ENCODE assay signal across 8 cellular contexts in genomic region chr12:116609715-116610114, GRCh38. TPM values are rescaled to one million over a fixed set of nuclear protein-coding genes. Genes with fewer than 3 reads are reported as not detected.
DNase-seq lines count a peak whose midpoint lies in the region; ATAC-seq and TF ChIP-seq lines count a peak whose summit lies in the region.

No MANE protein-coding gene starts in this region.

- H3K9me3 ChIP-seq in PC-9 (ENCODE audit: insufficient read depth, low read depth), result no peaks in the 10 kb centered on the region

- H3K36me3 Mint-ChIP-seq in activated T-cell treated with anti-CD3 and anti-CD28 coated beads, Interleukin-2, amount 50 U/mL, for 24 hours (ENCODE audit: low read depth), result no peaks in the 10 kb centered on the region

- peak; percentile 51; the same call in 1 of the 2 replicates for TF ChIP-seq CTCF in PC-9 (conservative IDR thresholded peaks at IDR 0.05)
- TF ChIP-seq CTCF in epithelial cell of proximal tubule (conservative IDR thresholded peaks at IDR 0.05; ENCODE audit: low read depth, low read length), result peak; percentile 55

- no peak overlapping the region for H3K27ac ChIP-seq in PC-9

- no peak for ATAC-seq in stimulated activated naive CD8-positive, alpha-beta T cell treated with anti-CD3 and anti-CD28 coated beads, Interleukin-15, amount 100 ng/mL, for 72 hours
- ATAC-seq in GM19324 (IDR thresholded peaks at IDR 0.05; ENCODE audit: low FRiP score, unreplicated experiment) (no peak), GM19452 (IDR thresholded peaks at IDR 0.05; ENCODE audit: unreplicated experiment) (no peak), HG02973 (IDR thresholded peaks at IDR 0.05; ENCODE audit: unreplicated experiment) (no peak)

- CTCF ChIA-PET in PC-9 (lab: Charles Lee), result interaction anchor here (0.5 kb wide), 1 partner anchor 352 kb away, joined by 4 read pairs; no protein-coding TSS in a partner anchor

- BruUV-seq in PC-9 (replicated peaks; lab: Mats Ljungman, UMichigan), result no TSS peak

- no peak overlapping the region for H3K4me3 Mint-ChIP-seq in activated T-cell treated with anti-CD3 and anti-CD28 coated beads, Interleukin-2, amount 50 U/mL, for 24 hours
- H3K4me3 Mint-ChIP-seq in stimulated activated naive CD8-positive, alpha-beta T cell treated with anti-CD3 and anti-CD28 coated beads, Interleukin-15, amount 100 ng/mL, for 72 hours, result no peak overlapping the region

- no peaks in the 10 kb centered on the region for H3K9me3 Mint-ChIP-seq in activated T-cell treated with anti-CD3 and anti-CD28 coated beads, Interleukin-2, amount 50 U/mL, for 24 hours
- no peaks in the 10 kb centered on the region for H3K9me3 Mint-ChIP-seq in stimulated activated naive CD8-positive, alpha-beta T cell treated with anti-CD3 and anti-CD28 coated beads, Interleukin-15, amount 100 ng/mL, for 72 hours

- intact Hi-C loops in PC-9 (cut with micrococcal nuclease; ENCODE audit: unreplicated experiment), result no loop called here

- H3F3A ChIP-seq in PC-9 (ENCODE audit: insufficient read depth, low read depth), result no peaks in the 10 kb centered on the region

- H3K4me3 ChIP-seq in PC-9, result no peak overlapping the region
- no peak overlapping the region for H3K4me3 ChIP-seq in epithelial cell of proximal tubule (ENCODE audit: low read depth, low read length)

- no peaks in the 10 kb centered on the region for H3K27me3 ChIP-seq in PC-9 (ENCODE audit: insufficient read depth, low read depth)

- H3K4me1 Mint-ChIP-seq in activated T-cell treated with anti-CD3 and anti-CD28 coated beads, Interleukin-2, amount 50 U/mL, for 24 hours (ENCODE audit: low read depth), result no peaks in the 10 kb centered on the region
- H3K4me1 Mint-ChIP-seq in stimulated activated naive CD8-positive, alpha-beta T cell treated with anti-CD3 and anti-CD28 coated beads, Interleukin-15, amount 100 ng/mL, for 72 hours, result no peaks in the 10 kb centered on the region

- no peaks in the 10 kb centered on the region for H3K79me2 ChIP-seq in PC-9 (ENCODE audit: low read depth)

- no peaks in the 10 kb centered on the region for H4K20me1 ChIP-seq in PC-9 (ENCODE audit: insufficient read depth)

- no peak overlapping the region for H2AFZ ChIP-seq in PC-9

- no peaks in the 10 kb centered on the region for H3K36me3 ChIP-seq in PC-9 (ENCODE audit: low read depth)

- POLR2A ChIA-PET in PC-9 (lab: Charles Lee; ENCODE audit: unreplicated experiment), result no interaction called here

- DNase-seq in activated T-cell treated with anti-CD3 and anti-CD28 coated beads for 1 hour (ENCODE audit: low read depth) (peak; percentile 16), PC-9 (no peak), epithelial cell of proximal tubule (ENCODE audit: low read depth) (no peak)
- DNase-seq in activated T-cell treated with anti-CD3 and anti-CD28 coated beads, Interleukin-2, amount 50 U/mL, for 24 hours, result no peak
- DNase-seq in stimulated activated naive CD8-positive, alpha-beta T cell treated with anti-CD3 and anti-CD28 coated beads, Interleukin-15, amount 100 ng/mL, for 72 hours, result peak; percentile 13 to 29

- no peak overlapping the region for H3K4me2 ChIP-seq in PC-9

- peaks cover 18% of the 10 kb centered on the region for H3K4me1 ChIP-seq in PC-9 (replicated peaks; ENCODE audit: insufficient read depth)

- peaks cover 7% of the 10 kb centered on the region for H3K27me3 Mint-ChIP-seq in activated T-cell treated with anti-CD3 and anti-CD28 coated beads, Interleukin-2, amount 50 U/mL, for 24 hours
- H3K27me3 Mint-ChIP-seq in stimulated activated naive CD8-positive, alpha-beta T cell treated with anti-CD3 and anti-CD28 coated beads, Interleukin-15, amount 100 ng/mL, for 72 hours, result no peaks in the 10 kb centered on the region

- no peak overlapping the region for H3K27ac Mint-ChIP-seq in activated T-cell treated with anti-CD3 and anti-CD28 coated beads, Interleukin-2, amount 50 U/mL, for 24 hours
- H3K27ac Mint-ChIP-seq in stimulated activated naive CD8-positive, alpha-beta T cell treated with anti-CD3 and anti-CD28 coated beads, Interleukin-15, amount 100 ng/mL, for 72 hours, result no peak overlapping the region

- no peaks in the 10 kb centered on the region for H3K9me2 ChIP-seq in PC-9 (ENCODE audit: insufficient read depth)

RNA-seq across cellular contexts. Expression of gene MAP1LC3B2, which starts 50.5 kb away (rescaled TPM):
- total RNA-seq in PC-9 (2021) (1.1 and 1.4 TPM in 2 replicates), epithelial cell of proximal tubule (0.29 TPM in 1 of 2 replicates, not detected in the other)

Comparison
In these comparisons a context has a peak if more than half of its experiments do, and no peak if none do; other contexts are left out.
1. DNase-seq: peak in activated T-cell treated with anti-CD3 and anti-CD28 coated beads for 1 hour (single experiment) and stimulated activated naive CD8-positive, alpha-beta T cell treated with anti-CD3 and anti-CD28 coated beads, Interleukin-15, amount 100 ng/mL, for 72 hours (2 of 2); none in activated T-cell treated with anti-CD3 and anti-CD28 coated beads, Interleukin-2, amount 50 U/mL, for 24 hours (single experiment), PC-9 (0 of 2) and epithelial cell of proximal tubule (single experiment).